ENCODE assay signal across 13 cellular contexts in genomic region chr12:3170423-3171194, GRCh38.
DNase-seq lines count a peak whose midpoint lies in the region; FAIRE-seq and TF ChIP-seq lines count a peak whose summit lies in the region.
"Had no signal": no experiment of that assay in that cellular context is flagged by ENCODE, and none has a peak within 500 bp of the region (broad histone marks: within the 10 kb centered on the region; RNA-seq: fewer than 3 reads in every experiment).

No MANE protein-coding gene starts in this region.

- intact Hi-C loops in kidney (cut with DNase I), result no loop called here

- H3K9ac ChIP-seq in kidney (ENCODE audit: low read length in 2 of 2), result no peak overlapping the region

- TF ChIP-seq CTCF in astrocyte of the spinal cord (IDR thresholded peaks at IDR 0.05; ENCODE audit: low read depth, low read length) (no peak), kidney (IDR thresholded peaks at IDR 0.05; ENCODE audit: borderline replicate concordance, extremely low read depth, insufficient read depth) (no peak)

- no peak for FAIRE-seq in kidney (lab: Jason Lieb, UNC)

- DNase-seq in ACHN (peak; percentile 91), HT1080 (ENCODE audit: low read depth) (peak; percentile 92), astrocyte of the spinal cord (ENCODE audit: low read depth, low spot score) (peak; percentile 93), kidney (peak; percentile 57), GF-D8 (lab: John Stamatoyannopoulos, UW) (no peak), ureter (ENCODE audit: low spot score) (no peak)
- no peak for DNase-seq in effector memory CD4-positive, alpha-beta T cell
- no peak for DNase-seq in effector CD8-positive, alpha-beta T cell (lab: John Stamatoyannopoulos, UW)
- DNase-seq: heart left ventricle, natural killer cell, NCI-H2107, upper lobe of right lung had no signal

- H3K27ac ChIP-seq in kidney (ENCODE audit: low read depth in 2 of 2, low read length in 2 of 2), result no peak overlapping the region
- H3K27ac ChIP-seq in effector memory CD4-positive, alpha-beta T cell (ENCODE audit: insufficient read depth, low read length, poor library complexity, severe bottlenecking), result no peak overlapping the region
- H3K27ac ChIP-seq: C4-2B, heart left ventricle, upper lobe of right lung had no signal

- no peaks in the 10 kb centered on the region for H3K27me3 ChIP-seq in effector memory CD4-positive, alpha-beta T cell (replicated peaks; ENCODE audit: control insufficient read depth, insufficient read depth, low read length, poor library complexity, severe bottlenecking)
- H3K27me3 ChIP-seq: heart left ventricle, upper lobe of right lung had no signal

- peaks cover 0 to 6% of the 10 kb centered on the region in 2 donors for H3K36me3 ChIP-seq in kidney (ENCODE audit: control insufficient read depth in 1 of 2, insufficient read depth in 2 of 2, low read length in 2 of 2)
- no peaks in the 10 kb centered on the region for H3K36me3 ChIP-seq in effector memory CD4-positive, alpha-beta T cell (ENCODE audit: control insufficient read depth, insufficient read depth, low read length)
- H3K36me3 ChIP-seq: heart left ventricle, upper lobe of right lung had no signal

- H3K4me1 ChIP-seq in kidney (ENCODE audit: control insufficient read depth in 1 of 2, insufficient read depth in 1 of 2, low read depth in 1 of 2, low read length in 2 of 2), result peaks cover 0 to 23% of the 10 kb centered on the region in 2 donors
- H3K4me1 ChIP-seq in effector memory CD4-positive, alpha-beta T cell (ENCODE audit: control insufficient read depth, insufficient read depth, low read length, poor library complexity, severe bottlenecking), result no peaks in the 10 kb centered on the region

- H3K4me3 ChIP-seq in astrocyte of the spinal cord (ENCODE audit: low read depth, low read length), result no peak overlapping the region
- no peak overlapping the region for H3K4me3 ChIP-seq in kidney (ENCODE audit: low read length in 2 of 2)
- H3K4me3 ChIP-seq in effector memory CD4-positive, alpha-beta T cell (ENCODE audit: insufficient read depth, low read depth, low read length, poor library complexity, severe bottlenecking), result no peak overlapping the region
- H3K4me3 ChIP-seq: heart left ventricle, upper lobe of right lung had no signal

- in situ Hi-C loops in ACHN (cut with HindIII; ENCODE audit: low pct_ligation_motif_present, low pct_unique_long_range_greater_than_20kb, low sequenced_read_pairs), result no loop called here
- in situ Hi-C loops in astrocyte of the spinal cord (cut with HindIII; ENCODE audit: low sequenced_read_pairs), result no loop called here

- no peaks in the 10 kb centered on the region for H3K9me3 ChIP-seq in kidney (ENCODE audit: control insufficient read depth in 1 of 2, low read length in 2 of 2)
- no peaks in the 10 kb centered on the region for H3K9me3 ChIP-seq in effector memory CD4-positive, alpha-beta T cell (ENCODE audit: control insufficient read depth, low read length)
- H3K9me3 ChIP-seq: heart left ventricle, upper lobe of right lung had no signal

Comparison
In these comparisons a context has a peak if more than half of its experiments do, and no peak if none do; other contexts are left out.
1. DNase-seq: peak in ACHN (single experiment), HT1080 (single experiment), astrocyte of the spinal cord (single experiment) and kidney (single experiment); none in effector memory CD4-positive, alpha-beta T cell (0 of 3), GF-D8 (single experiment), ureter (single experiment) and effector CD8-positive, alpha-beta T cell (single experiment).